ENCODE assay signal across 10 cellular contexts in genomic region chr16:81624718-81625543, GRCh38.
DNase-seq lines count a peak whose midpoint lies in the region; ATAC-seq and TF ChIP-seq lines count a peak whose summit lies in the region.
"Had no signal": no experiment of that assay in that cellular context is flagged by ENCODE, and none has a peak within 500 bp of the region (broad histone marks: within the 10 kb centered on the region; RNA-seq: fewer than 3 reads in every experiment).

No MANE protein-coding gene starts in this region.

- ATAC-seq in GM18502 (IDR thresholded peaks at IDR 0.05; ENCODE audit: poor library complexity, unreplicated experiment) (peak; percentile 26), HG03159 (IDR thresholded peaks at IDR 0.05; ENCODE audit: unreplicated experiment) (no peak)

- no peak overlapping the region for H3K4me3 ChIP-seq in WERI-Rb-1 (ENCODE audit: low read depth, low read length)
- H3K4me3 ChIP-seq: right lobe of liver had no signal

- DNase-seq in dermis microvascular lymphatic vessel endothelial cell (ENCODE audit: low read depth in 2 of 2) (peak; percentile 73 to 85), renal cortical epithelial cell (ENCODE audit: low read depth) (peak; percentile 83), NCI-H446 (lab: John Stamatoyannopoulos, UW) (no peak), cerebellar cortex (ENCODE audit: low spot score) (no peak), WERI-Rb-1 (no peak)
- DNase-seq: activated T-cell treated with anti-CD3 and anti-CD28 coated beads, Interleukin-2, amount 50 U/mL, for 24 hours had no signal

- no peaks in the 10 kb centered on the region for H3K27me3 ChIP-seq in WERI-Rb-1 (ENCODE audit: insufficient read depth, low read depth, severe bottlenecking)
- H3K27me3 ChIP-seq: right lobe of liver had no signal

- no peak for TF ChIP-seq CTCF in WERI-Rb-1 (IDR thresholded peaks at IDR 0.05; ENCODE audit: low read depth, low read length)

- H3K9me3 ChIP-seq in WERI-Rb-1 (ENCODE audit: severe bottlenecking), result no peaks in the 10 kb centered on the region
- H3K9me3 ChIP-seq: right lobe of liver had no signal

- H3K36me3 ChIP-seq in WERI-Rb-1, result no peaks in the 10 kb centered on the region
- H3K36me3 ChIP-seq: right lobe of liver had no signal

- no peak for TF ChIP-seq RAD21 in Ishikawa (IDR thresholded peaks at IDR 0.05; ENCODE audit: low read depth)

- no peak overlapping the region for H3K27ac ChIP-seq in WERI-Rb-1

- no peak for TF ChIP-seq EP300 in Ishikawa (IDR thresholded peaks at IDR 0.05; ENCODE audit: borderline replicate concordance)

TF ChIP-seq in Ishikawa, 13 proteins besides CTCF, POLR2A, EP300 and RAD21:
- TF ChIP-seq TAF1 (IDR thresholded peaks at IDR 0.05; ENCODE audit: low read depth) (no peak), REST (IDR thresholded peaks at IDR 0.05; ENCODE audit: low read depth) (no peak), USF1 (IDR thresholded peaks at IDR 0.05) (no peak), EGR1 (IDR thresholded peaks at IDR 0.05) (no peak), MAX (IDR thresholded peaks at IDR 0.05) (peak; percentile 29; the same call in 1 of the 2 replicates)

Comparison
In these comparisons a context has a peak if more than half of its experiments do, and no peak if none do; other contexts are left out.
1. DNase-seq: peak in dermis microvascular lymphatic vessel endothelial cell (2 of 2) and renal cortical epithelial cell (single experiment); none in NCI-H446 (0 of 2), cerebellar cortex (single experiment) and WERI-Rb-1 (single experiment).